ENCODE assay signal across 22 cellular contexts in the genomic region with DNA sequence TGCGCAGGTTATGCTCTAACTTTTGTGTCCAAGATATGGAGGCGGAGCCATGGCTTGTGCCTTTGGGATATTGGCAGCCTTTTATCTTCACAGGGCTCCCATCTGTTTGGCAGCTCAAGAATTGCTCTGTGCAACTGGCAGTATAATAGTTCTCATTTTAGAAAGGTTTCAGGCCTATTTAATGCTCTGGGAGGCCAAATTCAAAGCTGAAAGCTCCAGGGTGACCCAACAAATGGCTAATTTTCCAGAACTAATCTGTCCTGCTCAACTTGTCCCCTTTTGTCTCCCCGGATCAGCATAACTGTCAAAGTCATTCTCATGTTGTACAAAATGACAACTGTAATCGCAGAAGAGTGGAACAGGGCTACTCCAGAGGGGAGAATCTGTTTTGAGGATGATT. TPM values are rescaled to one million over a fixed set of nuclear protein-coding genes. Genes with fewer than 3 reads are reported as not detected.
"Had no signal": no experiment of that assay in that cellular context is flagged by ENCODE, and none has a peak within 500 bp of the region (broad histone marks: within the 10 kb centered on the region; RNA-seq: fewer than 3 reads in every experiment).

No MANE protein-coding gene starts in this region.

- H3K4me1 ChIP-seq: colonic mucosa, foreskin keratinocyte had no signal

- ATAC-seq: activated CD4-positive, CD25-positive, alpha-beta regulatory T cell treated with anti-CD3 and anti-CD28 coated beads, Interleukin-2, amount 50 U/mL, for 24 hours; activated T-cell treated with anti-CD3 and anti-CD28 coated beads, Interleukin-2, amount 50 U/mL, for 4 hours; activated T-helper 17 cell treated with anti-CD3 and anti-CD28 coated beads, Interleukin-2, amount 50 U/mL, for 72 hours; esophagus mucosa; foreskin keratinocyte; T-helper 17 cell had no signal

- DNase-seq: activated B cell treated with CpG ODN at 0.5 μM for 24 hours; activated CD4-positive, alpha-beta memory T cell treated with anti-CD3 and anti-CD28 coated beads for 36 hours; activated CD4-positive, alpha-beta T cell treated with anti-CD3 and anti-CD28 coated beads, Interleukin-2, amount 10 ng/mL, durations not matched to agents 24 days and 14 days; activated CD8-positive, alpha-beta memory T cell treated with anti-CD3 and anti-CD28 coated beads for 24 hours; activated effector memory CD4-positive, alpha-beta T cell treated with Interleukin-2 at 50 U/mL for 16 hours; activated gamma-delta T cell treated with Interleukin-2 at 50 U/mL for 16 hours; activated naive CD4-positive, alpha-beta T cell treated with anti-CD3 and anti-CD28 coated beads, Interleukin-2, amount 50 U/mL, for 16 hours; activated naive CD4-positive, alpha-beta T cell treated with Interleukin-2 at 50 U/mL for 16 hours; activated T-cell treated with anti-CD3 and anti-CD28 coated beads, Interleukin-2, amount 50 U/mL, for 4 hours; amniotic stem cell; brain microvascular endothelial cell; effector CD8-positive, alpha-beta T cell; foreskin keratinocyte; T-helper 1 cell; T-helper 17 cell; T1000; WERI-Rb-1 had no signal

- H3K9me3 ChIP-seq: colonic mucosa had no signal

- H3K4me3 ChIP-seq: colonic mucosa had no signal

- H3K27ac ChIP-seq: brain microvascular endothelial cell, colonic mucosa, foreskin keratinocyte, WERI-Rb-1 had no signal

- H3K36me3 ChIP-seq: brain microvascular endothelial cell, colonic mucosa, WERI-Rb-1 had no signal

- H3K27me3 ChIP-seq: brain microvascular endothelial cell, colonic mucosa had no signal

RNA-seq across cellular contexts. Expression of gene CXCL14, which starts 52.6 kb away (rescaled TPM):
- total RNA-seq: activated B cell treated with CpG ODN at 0.5 μM for 24 hours; activated CD4-positive, alpha-beta memory T cell treated with anti-CD3 and anti-CD28 coated beads for 36 hours; activated CD4-positive, alpha-beta T cell treated with anti-CD3 and anti-CD28 coated beads, Interleukin-2, amount 10 ng/mL, durations not matched to agents 24 days and 14 days; activated T-cell treated with anti-CD3 and anti-CD28 coated beads, Interleukin-2, amount 50 U/mL, for 4 hours; activated T-helper 17 cell treated with anti-CD3 and anti-CD28 coated beads, Interleukin-2, amount 50 U/mL, for 72 hours; dermis microvascular lymphatic vessel endothelial cell; T-helper 17 cell had no signal
